ENCODE assay signal across 1 cellular context in the genomic region with DNA sequence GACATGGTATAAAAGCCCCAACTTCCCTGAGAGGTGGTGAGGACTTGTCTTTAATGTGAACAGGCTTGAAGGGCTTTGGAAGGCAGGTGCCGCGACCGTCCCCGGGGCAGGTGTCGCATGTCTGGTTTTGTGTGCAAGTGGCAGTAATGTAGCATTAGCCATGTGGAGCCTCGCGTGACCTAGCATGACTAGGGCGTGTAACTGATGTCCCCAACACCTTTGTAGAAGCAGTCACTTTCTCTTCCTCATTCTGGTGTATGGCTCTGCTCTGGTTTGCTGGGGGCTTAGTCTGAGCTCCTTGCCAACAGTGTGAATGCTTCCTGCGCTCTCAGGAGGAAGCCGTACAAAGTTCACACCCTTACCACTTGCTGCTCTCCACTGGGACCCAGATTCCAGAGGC.
TF ChIP-seq lines count a peak whose summit lies in the region.

No MANE protein-coding gene starts in this region.

TF ChIP-seq in HepG2, 621 proteins besides CTCF, POLR2A, EP300 and RAD21 (continued from another document):
- TF ChIP-seq, protein P1, sequence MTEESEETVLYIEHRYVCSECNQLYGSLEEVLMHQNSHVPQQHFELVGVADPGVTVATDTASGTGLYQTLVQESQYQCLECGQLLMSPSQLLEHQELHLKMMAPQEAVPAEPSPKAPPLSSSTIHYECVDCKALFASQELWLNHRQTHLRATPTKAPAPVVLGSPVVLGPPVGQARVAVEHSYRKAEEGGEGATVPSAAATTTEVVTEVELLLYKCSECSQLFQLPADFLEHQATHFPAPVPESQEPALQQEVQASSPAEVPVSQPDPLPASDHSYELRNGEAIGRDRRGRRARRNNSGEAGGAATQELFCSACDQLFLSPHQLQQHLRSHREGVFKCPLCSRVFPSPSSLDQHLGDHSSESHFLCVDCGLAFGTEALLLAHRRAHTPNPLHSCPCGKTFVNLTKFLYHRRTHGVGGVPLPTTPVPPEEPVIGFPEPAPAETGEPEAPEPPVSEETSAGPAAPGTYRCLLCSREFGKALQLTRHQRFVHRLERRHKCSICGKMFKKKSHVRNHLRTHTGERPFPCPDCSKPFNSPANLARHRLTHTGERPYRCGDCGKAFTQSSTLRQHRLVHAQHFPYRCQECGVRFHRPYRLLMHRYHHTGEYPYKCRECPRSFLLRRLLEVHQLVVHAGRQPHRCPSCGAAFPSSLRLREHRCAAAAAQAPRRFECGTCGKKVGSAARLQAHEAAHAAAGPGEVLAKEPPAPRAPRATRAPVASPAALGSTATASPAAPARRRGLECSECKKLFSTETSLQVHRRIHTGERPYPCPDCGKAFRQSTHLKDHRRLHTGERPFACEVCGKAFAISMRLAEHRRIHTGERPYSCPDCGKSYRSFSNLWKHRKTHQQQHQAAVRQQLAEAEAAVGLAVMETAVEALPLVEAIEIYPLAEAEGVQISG (CRISPR knock-in tag; IDR thresholded peaks at IDR 0.05) = no peak
- TF ChIP-seq, protein P2, sequence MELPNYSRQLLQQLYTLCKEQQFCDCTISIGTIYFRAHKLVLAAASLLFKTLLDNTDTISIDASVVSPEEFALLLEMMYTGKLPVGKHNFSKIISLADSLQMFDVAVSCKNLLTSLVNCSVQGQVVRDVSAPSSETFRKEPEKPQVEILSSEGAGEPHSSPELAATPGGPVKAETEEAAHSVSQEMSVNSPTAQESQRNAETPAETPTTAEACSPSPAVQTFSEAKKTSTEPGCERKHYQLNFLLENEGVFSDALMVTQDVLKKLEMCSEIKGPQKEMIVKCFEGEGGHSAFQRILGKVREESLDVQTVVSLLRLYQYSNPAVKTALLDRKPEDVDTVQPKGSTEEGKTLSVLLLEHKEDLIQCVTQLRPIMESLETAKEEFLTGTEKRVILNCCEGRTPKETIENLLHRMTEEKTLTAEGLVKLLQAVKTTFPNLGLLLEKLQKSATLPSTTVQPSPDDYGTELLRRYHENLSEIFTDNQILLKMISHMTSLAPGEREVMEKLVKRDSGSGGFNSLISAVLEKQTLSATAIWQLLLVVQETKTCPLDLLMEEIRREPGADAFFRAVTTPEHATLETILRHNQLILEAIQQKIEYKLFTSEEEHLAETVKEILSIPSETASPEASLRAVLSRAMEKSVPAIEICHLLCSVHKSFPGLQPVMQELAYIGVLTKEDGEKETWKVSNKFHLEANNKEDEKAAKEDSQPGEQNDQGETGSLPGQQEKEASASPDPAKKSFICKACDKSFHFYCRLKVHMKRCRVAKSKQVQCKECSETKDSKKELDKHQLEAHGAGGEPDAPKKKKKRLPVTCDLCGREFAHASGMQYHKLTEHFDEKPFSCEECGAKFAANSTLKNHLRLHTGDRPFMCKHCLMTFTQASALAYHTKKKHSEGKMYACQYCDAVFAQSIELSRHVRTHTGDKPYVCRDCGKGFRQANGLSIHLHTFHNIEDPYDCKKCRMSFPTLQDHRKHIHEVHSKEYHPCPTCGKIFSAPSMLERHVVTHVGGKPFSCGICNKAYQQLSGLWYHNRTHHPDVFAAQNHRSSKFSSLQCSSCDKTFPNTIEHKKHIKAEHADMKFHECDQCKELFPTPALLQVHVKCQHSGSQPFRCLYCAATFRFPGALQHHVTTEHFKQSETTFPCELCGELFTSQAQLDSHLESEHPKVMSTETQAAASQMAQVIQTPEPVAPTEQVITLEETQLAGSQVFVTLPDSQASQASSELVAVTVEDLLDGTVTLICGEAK (IDR thresholded peaks at IDR 0.05) = no peak
- TF ChIP-seq, protein P2 (CRISPR knock-in tag; IDR thresholded peaks at IDR 0.05) = no peak
